8 cellular contexts compared by ENCODE assay signal in the genomic region with DNA sequence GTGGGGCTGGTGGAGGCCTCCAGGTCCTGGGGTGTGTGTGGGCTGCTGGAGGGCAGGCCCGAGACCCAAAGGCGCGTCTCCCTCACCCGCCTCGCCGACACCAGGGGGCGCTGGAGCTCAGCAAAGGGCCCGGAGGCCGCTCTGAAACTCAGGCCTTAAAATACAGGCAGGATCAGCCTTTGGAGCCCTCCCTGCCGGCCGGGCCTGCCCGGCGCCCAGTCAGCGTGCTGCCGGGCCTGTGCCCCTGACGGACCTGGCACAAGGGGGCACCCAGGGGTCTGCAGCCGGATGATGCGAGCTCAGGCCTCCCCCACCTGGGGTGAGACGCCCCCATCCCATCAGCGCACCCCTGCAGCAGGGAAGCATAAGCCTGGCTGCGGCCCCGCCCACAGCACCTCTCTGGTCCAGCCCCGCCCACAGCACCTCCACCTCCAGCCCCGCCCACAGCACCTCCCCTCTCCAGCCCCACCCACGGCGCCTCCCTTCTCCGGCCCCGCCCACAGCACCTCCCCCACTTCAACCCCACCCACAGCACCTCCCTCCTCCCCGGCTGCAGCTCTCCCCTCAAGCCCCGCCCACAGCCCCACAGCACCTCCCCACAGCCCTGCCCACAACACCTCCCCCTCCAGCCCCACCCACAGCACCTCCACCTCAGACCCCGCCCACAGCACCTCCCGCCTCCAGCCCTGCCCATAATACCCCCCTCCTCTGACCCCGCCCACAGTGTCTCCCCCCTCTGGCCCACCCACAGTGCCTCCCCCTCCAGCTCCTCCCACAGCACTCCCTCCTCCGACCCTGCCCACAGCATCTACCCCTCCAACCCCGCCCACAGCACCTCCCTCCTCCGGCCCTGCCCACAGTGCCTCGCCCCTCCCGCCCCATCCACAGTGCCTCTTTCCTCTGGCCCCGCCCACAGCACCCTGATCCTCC.
DNase-seq lines count a peak whose midpoint lies in the region; ATAC-seq and TF ChIP-seq lines count a peak whose summit lies in the region.

No MANE protein-coding gene starts in this region.

- no peak overlapping the region for H3K27ac ChIP-seq in colonic mucosa

- no peaks in the 10 kb centered on the region for H3K27me3 ChIP-seq in colonic mucosa

- H3K4me1 ChIP-seq in colonic mucosa: no peaks in the 10 kb centered on the region

- H3K36me3 ChIP-seq in colonic mucosa: no peaks in the 10 kb centered on the region

- peak; percentile 87 for ATAC-seq in left colon
- ATAC-seq in GM19324 (IDR thresholded peaks at IDR 0.05; ENCODE audit: low FRiP score, unreplicated experiment): no peak
- no peak for ATAC-seq in GM18517 (IDR thresholded peaks at IDR 0.05; ENCODE audit: unreplicated experiment)

- TF ChIP-seq CTCF in GM13977 (IDR thresholded peaks at IDR 0.05; ENCODE audit: extremely low read depth, insufficient read depth, missing control alignments) (peak; percentile 72), colonic mucosa (IDR thresholded peaks at IDR 0.05) (peak; percentile 66)

- no peaks in the 10 kb centered on the region for H3K9me3 ChIP-seq in colonic mucosa

- in situ Hi-C loops in GM13977 (cut with MboI; ENCODE audit: low pct_unique_long_range_greater_than_20kb, low sequenced_read_pairs, unreplicated experiment): no loop called here

- intact Hi-C loops in colonic mucosa (cut with DNase I) (loop anchor here (2.0 kb wide), 1 partner anchor 206 kb away; no protein-coding TSS in a partner anchor), left colon (cut with DNase I, micrococcal nuclease) (loop anchor here in 1 of 2 donors (5.0 kb wide), 1 partner anchor 204 kb away; a partner anchor contains a TSS)

- peak overlapping the region in 1 of 2 donors; percentile 43 for H3K9ac ChIP-seq in colonic mucosa (ENCODE audit: low read depth in 2 of 2, low read length in 2 of 2)

- DNase-seq in GM13977 (ENCODE audit: low spot score) (peak; percentile 87), NCI-H2227 treated with DMSO at 0.1 percent for 48 hours (lab: John Stamatoyannopoulos, UW) (peak; percentile 32), colonic mucosa (peak; percentile 78), left colon (peak; percentile 80 to 81)
- peak; percentile 69 for DNase-seq in activated CD4-positive, alpha-beta T cell treated with anti-CD3 and anti-CD28 coated beads, Interleukin-2, amount 50 U/mL, for 1 hour
- DNase-seq in stimulated activated CD4-positive, alpha-beta T cell treated with anti-CD3 and anti-CD28 coated beads, Interleukin-1b, Interleukin-23, amount 100 ng/mL, for 48 hours: peak; percentile 81

- peak overlapping the region; percentile 19 for H3K4me3 ChIP-seq in colonic mucosa

Comparison
In these comparisons a context has a peak if more than half of its experiments do, and no peak if none do; other contexts are left out.
1. DNase-seq: peak in every context shown above with its lines; median percentile 87 in GM13977; 81 in stimulated activated CD4-positive, alpha-beta T cell treated with anti-CD3 and anti-CD28 coated beads, Interleukin-1b, Interleukin-23, amount 100 ng/mL, for 48 hours; 80 in left colon; 78 in colonic mucosa; 69 in activated CD4-positive, alpha-beta T cell treated with anti-CD3 and anti-CD28 coated beads, Interleukin-2, amount 50 U/mL, for 1 hour; 32 in NCI-H2227 treated with DMSO at 0.1 percent for 48 hours.